ENCODE assay signal across 9 cellular contexts in the genomic region with DNA sequence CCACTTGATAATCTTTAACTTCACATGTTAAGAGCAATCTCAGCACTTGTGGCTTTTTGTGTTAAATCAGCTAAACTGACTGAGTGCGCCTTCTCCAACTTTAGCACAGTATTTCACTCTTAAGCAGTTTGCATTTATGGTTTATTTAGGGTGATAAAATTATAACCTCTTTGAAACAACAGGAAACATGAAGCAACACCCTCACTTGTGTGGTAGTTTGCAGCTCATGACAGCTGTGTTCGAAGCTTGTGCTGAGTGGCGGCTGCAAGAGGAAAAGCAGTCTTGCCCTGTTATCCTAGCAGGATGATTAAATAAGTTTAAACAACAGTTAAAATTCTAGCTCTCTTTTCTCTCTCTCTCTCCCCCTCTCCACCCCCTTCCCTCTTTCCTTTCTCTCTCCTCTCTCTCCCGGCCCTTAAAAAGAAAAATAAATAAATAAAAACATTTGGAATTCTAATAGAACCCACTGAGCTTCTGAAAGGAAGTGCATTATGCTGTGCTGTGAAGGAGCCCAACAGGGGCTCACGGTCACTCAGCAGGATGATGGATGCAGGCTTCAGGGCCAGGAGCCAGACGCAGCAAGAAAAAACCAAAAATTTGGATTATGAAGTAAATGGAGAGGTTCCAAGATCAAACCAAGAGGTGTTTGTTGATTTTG. TPM values are rescaled to one million over a fixed set of nuclear protein-coding genes. Genes with fewer than 3 reads are reported as not detected.
DNase-seq lines count a peak whose midpoint lies in the region; ATAC-seq and TF ChIP-seq lines count a peak whose summit lies in the region.
"Had no signal": no experiment of that assay in that cellular context is flagged by ENCODE, and none has a peak within 500 bp of the region (broad histone marks: within the 10 kb centered on the region; RNA-seq: fewer than 3 reads in every experiment).

No MANE protein-coding gene starts in this region.

- peaks cover 56% of the 10 kb centered on the region for H3K4me1 Mint-ChIP-seq in Calu3 (ENCODE audit: low read depth, unreplicated experiment)
- H3K4me1 Mint-ChIP-seq in naive B cell = peaks cover 43 to 70% (median 66%) of the 10 kb centered on the region in 3 donors

- BruUV-seq in Calu3 (replicated peaks; lab: Mats Ljungman, UMichigan) = no TSS peak

- CTCF ChIA-PET in Calu3 (lab: Charles Lee) = interaction anchor here (0.6 kb wide), 1 partner anchor 41 kb away, joined by 5 read pairs; no protein-coding TSS in a partner anchor

- peaks cover 67% of the 10 kb centered on the region for H3K36me3 Mint-ChIP-seq in Calu3 (ENCODE audit: insufficient read depth, unreplicated experiment)
- H3K36me3 Mint-ChIP-seq in naive B cell = peaks cover 0 to 3% of the 10 kb centered on the region in 2 donors

- H3K9me3 Mint-ChIP-seq in Calu3 (ENCODE audit: low read depth, unreplicated experiment) (no peaks in the 10 kb centered on the region), naive B cell (no peaks in the 10 kb centered on the region)

- H3K4me3 ChIP-seq in astrocyte of the spinal cord (ENCODE audit: low read depth, low read length) = no peak overlapping the region
- H3K4me3 ChIP-seq: ovary had no signal

- H3K27ac ChIP-seq in foreskin keratinocyte = no peak overlapping the region
- H3K27ac ChIP-seq: ovary had no signal

- peaks cover 8% of the 10 kb centered on the region for H3K4me1 ChIP-seq in foreskin keratinocyte

- no peak for DNase-seq in Calu3
- peak; percentile 55 for DNase-seq in MV-4-11 (lab: John Stamatoyannopoulos, UW)
- DNase-seq in astrocyte of the spinal cord (ENCODE audit: low read depth, low spot score) = peak; percentile 58
- no peak for DNase-seq in naive B cell
- DNase-seq in foreskin keratinocyte = no peak
- DNase-seq in NCI-H1694 (lab: John Stamatoyannopoulos, UW) = no peak
- no peak for DNase-seq in SW 1271 (lab: John Stamatoyannopoulos, UW)
- DNase-seq in midbrain (lab: John Stamatoyannopoulos, UW) = no peak
- DNase-seq: ovary had no signal

- H3K27me3 ChIP-seq in foreskin keratinocyte = no peaks in the 10 kb centered on the region
- H3K27me3 ChIP-seq: ovary had no signal

- in situ Hi-C loops in astrocyte of the spinal cord (cut with HindIII; ENCODE audit: low sequenced_read_pairs) = no loop called here

- H3K4me3 Mint-ChIP-seq in Calu3 (ENCODE audit: low read depth, unreplicated experiment) (no peak overlapping the region), naive B cell (peak overlapping the region in 3 of 8 donors; percentile 43 to 70 (median 69))

- H3K27ac Mint-ChIP-seq in Calu3 (ENCODE audit: unreplicated experiment) = peak overlapping the region; percentile 46
- peak overlapping the region; percentile 44 to 99 (median 85) for H3K27ac Mint-ChIP-seq in naive B cell

- no peak for ATAC-seq in naive B cell (ENCODE audit: low read depth in 2 of 2)
- ATAC-seq in foreskin keratinocyte = no peak

- TF ChIP-seq CTCF in Calu3 (IDR thresholded peaks at IDR 0.05; ENCODE audit: unreplicated experiment) (no peak), astrocyte of the spinal cord (IDR thresholded peaks at IDR 0.05; ENCODE audit: low read depth, low read length) (no peak), foreskin keratinocyte (conservative IDR thresholded peaks at IDR 0.05) (no peak)

- intact Hi-C loops in Calu3 (cut with micrococcal nuclease; ENCODE audit: unreplicated experiment) = no loop called here

- no peaks in the 10 kb centered on the region for H3K27me3 Mint-ChIP-seq in Calu3 (ENCODE audit: unreplicated experiment)
- H3K27me3 Mint-ChIP-seq in naive B cell = no peaks in the 10 kb centered on the region

RNA-seq across cellular contexts. Expression of a gene that starts 25.2 kb away (rescaled TPM):
- total RNA-seq in Calu3 (2022) = 100 and 105 TPM in 2 replicates
- 10 to 100 TPM in 5 of 6 donors, 1 to 10 TPM in 1; 9.5 to 21.6 (median 20.1) TPM for polyA plus RNA-seq in naive B cell (ENCODE audit: low read depth in 6 of 6)
- 68.7 and 82.4 TPM in 2 replicates for total RNA-seq in foreskin keratinocyte
- polyA plus RNA-seq in foreskin keratinocyte = 37.6 and 46.4 TPM in 2 replicates

RNA-seq across cellular contexts. Expression of a gene that starts 49.6 kb away (rescaled TPM):
- total RNA-seq in Calu3 (2022) (115 and 128 TPM in 2 replicates), foreskin keratinocyte (42.4 and 43.9 TPM in 2 replicates)
- polyA plus RNA-seq in naive B cell (ENCODE audit: low read depth in 6 of 6) (10 to 100 TPM; 54.8 to 82.0 (median 67.3) TPM), foreskin keratinocyte (29.1 and 31.2 TPM in 2 replicates)

RNA-seq across cellular contexts. Expression of a gene that starts 57.9 kb away (rescaled TPM):
- total RNA-seq in Calu3 (2022) = 157 and 168 TPM in 2 replicates
- polyA plus RNA-seq in naive B cell (ENCODE audit: low read depth in 6 of 6) = 10 to 100 TPM; 26.9 to 50.8 (median 34.4) TPM
- total RNA-seq in foreskin keratinocyte = 96.1 and 97.2 TPM in 2 replicates
- 91.2 and 93.8 TPM in 2 replicates for polyA plus RNA-seq in foreskin keratinocyte

Comparison
In these comparisons a context has a peak if more than half of its experiments do, and no peak if none do; other contexts are left out.
1. DNase-seq: peak in MV-4-11 (single experiment) and astrocyte of the spinal cord (single experiment); none in Calu3 (single experiment), naive B cell (single experiment), foreskin keratinocyte (0 of 2), NCI-H1694 (single experiment), SW 1271 (0 of 2) and midbrain (single experiment).